ENCODE assay signal across 23 cellular contexts in genomic region chr7:156618078-156618790, GRCh38. TPM values are rescaled to one million over a fixed set of nuclear protein-coding genes. Genes with fewer than 3 reads are reported as not detected.
"Had no signal": no experiment of that assay in that cellular context is flagged by ENCODE, and none has a peak within 500 bp of the region (broad histone marks: within the 10 kb centered on the region; RNA-seq: fewer than 3 reads in every experiment).

No MANE protein-coding gene starts in this region.

- H3K4me3 Mint-ChIP-seq: immature natural killer cell had no signal

- DNase-seq: colonic mucosa; dermis blood vessel endothelial cell; esophagus squamous epithelium; foreskin fibroblast; glutamatergic neuron; immature natural killer cell; left lung; mesenchymal stem cell; naive thymus-derived CD8-positive, alpha-beta T cell; nucleus accumbens; ovary; stimulated activated CD4-positive, alpha-beta T cell treated with anti-CD3 and anti-CD28 coated beads, Interleukin-4, amount 100 ng/mL, for 1 hour; stimulated activated CD8-positive, alpha-beta memory T cell treated with anti-CD3 and anti-CD28 coated beads, Interleukin-4, amount 100 ng/mL, for 48 hours; stimulated activated naive CD8-positive, alpha-beta T cell treated with anti-CD3 and anti-CD28 coated beads, Interleukin-15, Interleukin-2, amounts not matched to agents 100 U/mL and 50 U/mL, for 24 hours; testis; upper lobe of right lung had no signal

- FAIRE-seq: keratinocyte had no signal

- H3K4me3 ChIP-seq: colonic mucosa, esophagus squamous epithelium, gastroesophageal sphincter, left lung, lung, ovary, testis, tibial nerve, upper lobe of right lung, vagina had no signal

- H3K9me3 Mint-ChIP-seq: immature natural killer cell had no signal

- H3K36me3 Mint-ChIP-seq: immature natural killer cell; stimulated activated effector memory CD8-positive, alpha-beta T cell treated with anti-CD3 and anti-CD28 coated beads, Interleukin-12 subunit alpha, Interleukin-12 subunit beta, amount 100 ng/mL, for 72 hours had no signal

- H3K27me3 ChIP-seq: colonic mucosa, ovary, testis, vagina had no signal

- H3K27ac Mint-ChIP-seq: immature natural killer cell; stimulated activated effector memory CD8-positive, alpha-beta T cell treated with anti-CD3 and anti-CD28 coated beads, Interleukin-12 subunit alpha, Interleukin-12 subunit beta, amount 100 ng/mL, for 72 hours had no signal

- H3K36me3 ChIP-seq: colonic mucosa, esophagus squamous epithelium, gastroesophageal sphincter, left lung, ovary, tibial nerve, upper lobe of right lung, vagina had no signal

- H3K9me3 ChIP-seq: colonic mucosa, esophagus squamous epithelium, left lung, testis, upper lobe of right lung, vagina had no signal

- H3K27ac ChIP-seq: colonic mucosa, esophagus squamous epithelium, gastroesophageal sphincter, left lung, ovary, testis, tibial nerve, upper lobe of right lung, vagina had no signal

- ATAC-seq: gastroesophageal sphincter; left lung; naive thymus-derived CD8-positive, alpha-beta T cell; right cardiac atrium; stimulated activated effector memory CD8-positive, alpha-beta T cell treated with anti-CD3 and anti-CD28 coated beads, Interleukin-12 subunit alpha, Interleukin-12 subunit beta, amount 100 ng/mL, for 72 hours; stimulated activated naive CD8-positive, alpha-beta T cell treated with anti-CD3 and anti-CD28 coated beads, Interleukin-15, Interleukin-2, amounts not matched to agents 100 U/mL and 50 U/mL, for 24 hours; upper lobe of right lung had no signal

- H3K4me1 ChIP-seq: left lung, testis, upper lobe of right lung, vagina had no signal

RNA-seq across cellular contexts. Expression of gene RNF32, which starts 22.3 kb away (rescaled TPM):
- total RNA-seq: vagina had no signal
